Comparison of ENCODE assay signal across 12 cellular contexts in genomic region chr2:240325006-240325653, GRCh38.
"Had no signal": no experiment of that assay in that cellular context is flagged by ENCODE, and none has a peak within 500 bp of the region (broad histone marks: within the 10 kb centered on the region; RNA-seq: fewer than 3 reads in every experiment).

No MANE protein-coding gene starts in this region.

- DNase-seq: activated CD4-positive, alpha-beta T cell treated with anti-CD3 and anti-CD28 coated beads, Interleukin-2, amount 50 U/mL, for 1 hour; activated gamma-delta T cell treated with Interleukin-2 at 50 U/mL for 16 hours; activated T-cell treated with anti-CD3 and anti-CD28 coated beads, Interleukin-2, amount 50 U/mL, for 72 hours; effector memory CD8-positive, alpha-beta T cell; kidney glomerular epithelial cell; mucosa of descending colon; naive B cell; spleen; stimulated activated CD4-positive, alpha-beta T cell treated with anti-CD3 and anti-CD28 coated beads, Interleukin-4, amount 100 ng/mL, for 4 hours had no signal

- H3K4me3 ChIP-seq: adrenal gland, mucosa of descending colon, spleen had no signal

- ATAC-seq: activated naive CD4-positive, alpha-beta T cell treated with anti-CD3 and anti-CD28 coated beads, Interleukin-2, amount 50 U/mL, for 72 hours; activated T-cell treated with anti-CD3 and anti-CD28 coated beads, Interleukin-2, amount 50 U/mL, for 72 hours; effector memory CD8-positive, alpha-beta T cell; mucosa of descending colon; stimulated activated memory B cell treated with anti-CD40 and anti-IgM and Interleukin-4, amounts not matched to agents 10 μg/mL and 1 μg/mL and 100 μg/mL, for 72 hours had no signal
